Comparison of ENCODE assay signal across 30 cellular contexts in genomic region chr5:127419007-127419406, GRCh38.
DNase-seq lines count a peak whose midpoint lies in the region; ATAC-seq and TF ChIP-seq lines count a peak whose summit lies in the region.
"Had no signal": no experiment of that assay in that cellular context is flagged by ENCODE, and none has a peak within 500 bp of the region (broad histone marks: within the 10 kb centered on the region; RNA-seq: fewer than 3 reads in every experiment).

No MANE protein-coding gene starts in this region.

- ATAC-seq in foreskin keratinocyte (no peak), HG03521 (IDR thresholded peaks at IDR 0.05; ENCODE audit: unreplicated experiment) (no peak)
- ATAC-seq: gastroesophageal sphincter; GM12878; left cardiac atrium; naive thymus-derived CD8-positive, alpha-beta T cell had no signal

- no peaks in the 10 kb centered on the region for H3K4me1 Mint-ChIP-seq in endodermal cell

- TF ChIP-seq POLR2A in esophagus squamous epithelium (IDR thresholded peaks at IDR 0.05) (no peak), prostate gland (IDR thresholded peaks at IDR 0.05) (no peak)

- peaks cover 9% of the 10 kb centered on the region for H3K36me3 Mint-ChIP-seq in endodermal cell (ENCODE audit: low read depth)
- H3K36me3 Mint-ChIP-seq: activated naive CD8-positive, alpha-beta T cell; CD8-positive, alpha-beta memory T cell; naive thymus-derived CD8-positive, alpha-beta T cell had no signal

- H3K36me3 ChIP-seq in endodermal cell (ENCODE audit: control insufficient read depth, insufficient read depth, low read length) (peaks cover 9% of the 10 kb centered on the region), esophagus squamous epithelium (no peaks in the 10 kb centered on the region), prostate gland (no peaks in the 10 kb centered on the region)
- H3K36me3 ChIP-seq: ascending aorta, BE2C, gastroesophageal sphincter, transverse colon had no signal

- H3K4me3 ChIP-seq in endodermal cell (ENCODE audit: low read length) (no peak overlapping the region), esophagus squamous epithelium (no peak overlapping the region), prostate gland (no peak overlapping the region)
- H3K4me3 ChIP-seq: ascending aorta, gastroesophageal sphincter, GM12878, lung, transverse colon had no signal

- H3K4me3 Mint-ChIP-seq in endodermal cell: no peak overlapping the region
- H3K4me3 Mint-ChIP-seq: activated B cell treated with CpG ODN at 0.5 μM for 24 hours; activated CD4-positive, alpha-beta T cell treated with anti-CD3 and anti-CD28 coated beads, Interleukin-2, amount 10 ng/mL, durations not matched to agents 7 days and 5 days; activated naive CD8-positive, alpha-beta T cell; CD8-positive, alpha-beta memory T cell; naive thymus-derived CD8-positive, alpha-beta T cell had no signal

- no peaks in the 10 kb centered on the region for H3K9me3 Mint-ChIP-seq in endodermal cell
- H3K9me3 Mint-ChIP-seq: activated B cell treated with CpG ODN at 0.5 μM for 24 hours; activated CD4-positive, alpha-beta T cell treated with anti-CD3 and anti-CD28 coated beads, Interleukin-2, amount 10 ng/mL, durations not matched to agents 7 days and 5 days; CD8-positive, alpha-beta memory T cell; naive thymus-derived CD8-positive, alpha-beta T cell had no signal

- 86 to 97% methylated on average over 3 to 5 of the region's 5 CpGs for WGBS in endodermal cell (ENCODE audit: insufficient coverage in 1 of 2, insufficient read length in 1 of 2), 2 experiments
- 49 to 65% methylated on average over 5 of the region's 5 CpGs for WGBS in esophagus squamous epithelium, 2 donors
- 23% methylated on average over 5 of the region's 5 CpGs for WGBS in prostate gland

- TF ChIP-seq CTCF in VCaP (conservative IDR thresholded peaks at IDR 0.05): peak; percentile 79
- TF ChIP-seq CTCF in endodermal cell (conservative IDR thresholded peaks at IDR 0.05): peak; percentile 50
- TF ChIP-seq CTCF in foreskin keratinocyte (conservative IDR thresholded peaks at IDR 0.05): no peak
- no peak for TF ChIP-seq CTCF in esophagus squamous epithelium (IDR thresholded peaks at IDR 0.05)
- TF ChIP-seq CTCF in prostate gland (IDR thresholded peaks at IDR 0.05): no peak

- peaks cover 2% of the 10 kb centered on the region for H3K9me3 ChIP-seq in endodermal cell (ENCODE audit: control insufficient read depth, low read length)
- H3K9me3 ChIP-seq in esophagus squamous epithelium: no peaks in the 10 kb centered on the region
- H3K9me3 ChIP-seq in prostate gland: no peaks in the 10 kb centered on the region
- H3K9me3 ChIP-seq: ascending aorta, BE2C, gastroesophageal sphincter, transverse colon had no signal

- H3K4me1 ChIP-seq in endodermal cell (ENCODE audit: control insufficient read depth, insufficient read depth, low read length) (no peaks in the 10 kb centered on the region), foreskin keratinocyte (no peaks in the 10 kb centered on the region), esophagus squamous epithelium (no peaks in the 10 kb centered on the region), prostate gland (replicated peaks) (no peaks in the 10 kb centered on the region)
- H3K4me1 ChIP-seq: ascending aorta, BE2C, gastroesophageal sphincter, transverse colon had no signal

- H3K27me3 ChIP-seq in endodermal cell (ENCODE audit: control insufficient read depth, insufficient read depth, low read length, poor library complexity, severe bottlenecking) (no peaks in the 10 kb centered on the region), foreskin keratinocyte (no peaks in the 10 kb centered on the region), esophagus squamous epithelium (no peaks in the 10 kb centered on the region), prostate gland (replicated peaks; ENCODE audit: insufficient read depth) (no peaks in the 10 kb centered on the region)
- H3K27me3 ChIP-seq: ascending aorta, BE2C, gastroesophageal sphincter, transverse colon had no signal

- no peak overlapping the region for H3K27ac Mint-ChIP-seq in endodermal cell
- H3K27ac Mint-ChIP-seq: activated B cell treated with CpG ODN at 0.5 μM for 24 hours; activated CD4-positive, alpha-beta T cell treated with anti-CD3 and anti-CD28 coated beads, Interleukin-2, amount 10 ng/mL, durations not matched to agents 7 days and 5 days; activated naive CD8-positive, alpha-beta T cell; naive thymus-derived CD8-positive, alpha-beta T cell had no signal

- H3K27me3 Mint-ChIP-seq in endodermal cell (ENCODE audit: insufficient read depth): no peaks in the 10 kb centered on the region
- H3K27me3 Mint-ChIP-seq: activated B cell treated with CpG ODN at 0.5 μM for 24 hours had no signal

- no peak overlapping the region for H3K9ac ChIP-seq in endodermal cell (ENCODE audit: extremely low read depth, low read length, poor library complexity, severe bottlenecking)
- H3K9ac ChIP-seq: KMS-11 had no signal

- intact Hi-C loops in esophagus squamous epithelium (cut with DNase I): no loop called here
- intact Hi-C loops in prostate gland (cut with DNase I): no loop called here

- peak overlapping the region; percentile 75 for H3K27ac ChIP-seq in VCaP
- no peak overlapping the region for H3K27ac ChIP-seq in endodermal cell (ENCODE audit: low read depth, low read length)
- H3K27ac ChIP-seq in foreskin keratinocyte: no peak overlapping the region
- H3K27ac ChIP-seq in esophagus squamous epithelium: no peak overlapping the region
- no peak overlapping the region for H3K27ac ChIP-seq in prostate gland
- H3K27ac ChIP-seq: ascending aorta, gastroesophageal sphincter, KMS-11, transverse colon had no signal

- DNase-seq in NCI-H82 (lab: John Stamatoyannopoulos, UW) (peak; percentile 4), NCI-H82 treated with DMSO at 0.1 percent for 48 hours (lab: John Stamatoyannopoulos, UW; ENCODE audit: unreplicated experiment) (no peak), endodermal cell (no peak), foreskin keratinocyte (no peak), esophagus squamous epithelium (lab: John Stamatoyannopoulos, UW) (no peak), prostate gland (ENCODE audit: low spot score) (no peak)
- DNase-seq: ACHN; activated B cell treated with CpG ODN at 0.5 μM for 24 hours; activated CD4-positive, alpha-beta T cell treated with anti-CD3 and anti-CD28 coated beads, Interleukin-2, amount 10 ng/mL, durations not matched to agents 7 days and 5 days; activated effector memory CD4-positive, alpha-beta T cell treated with anti-CD3 and anti-CD28 coated beads, Interleukin-2, amount 50 U/mL, for 16 hours; activated T-cell treated with anti-CD3 and anti-CD28 coated beads, Interleukin-2, amount 50 U/mL, for 1 hour; BE2C; CD8-positive, alpha-beta memory T cell; dermis blood vessel endothelial cell; HCEC 1CT; left cardiac atrium; naive thymus-derived CD8-positive, alpha-beta T cell; NCI-H146; NCI-H2227 treated with DMSO at 0.1 percent for 48 hours; NCI-H748 treated with DMSO at 0.1 percent for 48 hours; stimulated activated CD4-positive, alpha-beta T cell treated with anti-CD3 and anti-CD28 coated beads, Interleukin-4, amount 100 ng/mL, for 24 hours; transverse colon had no signal

Comparison
In these comparisons a context has a peak if more than half of its experiments do, and no peak if none do; other contexts are left out.
1. CTCF ChIP-seq: peak in VCaP (single experiment) and endodermal cell (single experiment); none in foreskin keratinocyte (single experiment), esophagus squamous epithelium (0 of 6) and prostate gland (0 of 4).